11 cellular contexts compared by ENCODE assay signal in the genomic region with DNA sequence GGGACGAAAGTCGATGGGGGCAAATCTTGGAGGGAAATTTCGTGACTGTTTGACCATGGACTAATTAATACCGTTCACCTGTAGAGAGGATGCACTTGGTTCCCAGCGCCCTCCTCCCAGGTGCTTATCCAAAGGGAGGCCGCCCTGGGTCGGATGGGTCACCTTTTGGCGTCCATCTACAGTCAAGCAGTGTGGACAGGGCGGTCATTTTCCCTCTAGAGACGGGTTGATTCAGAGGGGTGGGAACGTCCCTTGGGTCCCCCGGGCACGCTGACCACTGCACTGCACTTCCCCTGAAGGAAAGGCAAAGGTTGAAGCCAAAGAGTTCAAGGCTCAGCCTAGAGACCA. TPM values are rescaled to one million over a fixed set of nuclear protein-coding genes. Genes with fewer than 3 reads are reported as not detected.
DNase-seq lines count a peak whose midpoint lies in the region; ATAC-seq and TF ChIP-seq lines count a peak whose summit lies in the region.
"Had no signal": no experiment of that assay in that cellular context is flagged by ENCODE, and none has a peak within 500 bp of the region (broad histone marks: within the 10 kb centered on the region; RNA-seq: fewer than 3 reads in every experiment).

No MANE protein-coding gene starts in this region.

- peak overlapping the region; percentile 50 to 69 for H3K4me3 ChIP-seq in foreskin fibroblast (ENCODE audit: low read depth in 1 of 2, low read length in 2 of 2)

- CTCF ChIA-PET in Calu3 (lab: Charles Lee) (no interaction called here), T-cell (lab: Charles Lee) (no interaction called here)

- H3K27me3 Mint-ChIP-seq in Calu3 (ENCODE audit: unreplicated experiment) (no peaks in the 10 kb centered on the region), T-cell (peaks cover 56 to 73% of the 10 kb centered on the region in 2 donors), progenitor cell of endocrine pancreas (peaks cover 9% of the 10 kb centered on the region)

- intact Hi-C loops in Calu3 (cut with micrococcal nuclease; ENCODE audit: unreplicated experiment) = no loop called here

- H3K4me1 Mint-ChIP-seq in Calu3 (ENCODE audit: low read depth, unreplicated experiment) (peaks cover 52% of the 10 kb centered on the region), T-cell (peaks cover 14 to 26% (median 16%) of the 10 kb centered on the region in 3 donors), progenitor cell of endocrine pancreas (ENCODE audit: low read depth) (peaks cover 27% of the 10 kb centered on the region)

- in situ Hi-C loops in KBM-7 (cut with MboI; ENCODE audit: low pct_unique_long_range_greater_than_20kb, low sequenced_read_pairs) = no loop called here

- ATAC-seq in T-cell (replicated peaks in 1 of 4) (no peak), GM21576 (IDR thresholded peaks at IDR 0.05; ENCODE audit: unreplicated experiment) (no peak)

- H3K4me3 Mint-ChIP-seq in Calu3 (ENCODE audit: low read depth, unreplicated experiment) (peak overlapping the region; percentile 96), T-cell (peak overlapping the region in 2 of 3 donors; percentile 11 to 72), progenitor cell of endocrine pancreas (ENCODE audit: low read depth) (peak overlapping the region; percentile 98)

- no peak for DNase-seq in Calu3
- no peak for DNase-seq in T-cell
- peak in 1 of 2 donors; percentile 3 for DNase-seq in foreskin fibroblast
- DNase-seq in progenitor cell of endocrine pancreas (ENCODE audit: low spot score, unreplicated experiment) = no peak
- no peak for DNase-seq in KBM-7
- no peak for DNase-seq in NCI-H1048 (lab: John Stamatoyannopoulos, UW)
- no peak for DNase-seq in NCI-H1092 treated with DMSO at 0.1 percent for 48 hours (lab: John Stamatoyannopoulos, UW)
- DNase-seq: activated effector memory CD4-positive, alpha-beta T cell treated with anti-CD3 and anti-CD28 coated beads, Interleukin-2, amount 50 U/mL, for 16 hours; NCI-H1694 treated with DMSO at 0.1 percent for 48 hours; stimulated activated CD4-positive, alpha-beta T cell treated with anti-CD3 and anti-CD28 coated beads, Interleukin-1b, Interleukin-23, amount 100 ng/mL, for 48 hours had no signal

- TF ChIP-seq CTCF in Calu3 (IDR thresholded peaks at IDR 0.05; ENCODE audit: unreplicated experiment) (no peak), foreskin fibroblast (IDR thresholded peaks at IDR 0.05; ENCODE audit: low read depth, low read length) (no peak), progenitor cell of endocrine pancreas (IDR thresholded peaks at IDR 0.05; ENCODE audit: unreplicated experiment) (no peak)

- peaks cover 57% of the 10 kb centered on the region for H3K36me3 Mint-ChIP-seq in Calu3 (ENCODE audit: insufficient read depth, unreplicated experiment)
- H3K36me3 Mint-ChIP-seq in T-cell = no peaks in the 10 kb centered on the region
- H3K36me3 Mint-ChIP-seq in progenitor cell of endocrine pancreas (ENCODE audit: insufficient read depth) = peaks cover 7% of the 10 kb centered on the region

- peak overlapping the region; percentile 92 for H3K27ac Mint-ChIP-seq in Calu3 (ENCODE audit: unreplicated experiment)
- no peak overlapping the region for H3K27ac Mint-ChIP-seq in T-cell
- no peak overlapping the region for H3K27ac Mint-ChIP-seq in progenitor cell of endocrine pancreas

- POLR2A ChIA-PET in T-cell (lab: Charles Lee) = no interaction called here

- H3K9me3 Mint-ChIP-seq in Calu3 (ENCODE audit: low read depth, unreplicated experiment) = no peaks in the 10 kb centered on the region
- no peaks in the 10 kb centered on the region for H3K9me3 Mint-ChIP-seq in T-cell
- no peaks in the 10 kb centered on the region for H3K9me3 Mint-ChIP-seq in progenitor cell of endocrine pancreas (ENCODE audit: low read depth)

- no TSS peak for BruUV-seq in Calu3 (replicated peaks; lab: Mats Ljungman, UMichigan)

RNA-seq across cellular contexts. Expression of gene PRR15, which starts 2.0 kb away (rescaled TPM):
- total RNA-seq in Calu3 (2022) = 76.1 and 111 TPM in 2 replicates
- total RNA-seq in T-cell = under 1 TPM in 2 of 5 donors, not detected in 3; 0.30 to 0.38 TPM
- total RNA-seq in progenitor cell of endocrine pancreas = 13.0 and 16.0 TPM in 2 replicates

Comparison
In these comparisons a context has a peak if more than half of its experiments do, and no peak if none do; other contexts are left out.
1. H3K4me3 Mint-ChIP-seq: peak in every context shown above with its lines; median percentile 98 in progenitor cell of endocrine pancreas; 96 in Calu3; 42 in T-cell.
2. RNA of gene PRR15, which starts 2.0 kb away (total RNA-seq): 76.1 to 111 TPM in Calu3 and 13.0 to 16.0 TPM in progenitor cell of endocrine pancreas; 0.30 to 0.38 TPM in T-cell; every median in the first group is over 10 times any median in the second.